11 cellular contexts compared by ENCODE assay signal in the genomic region with DNA sequence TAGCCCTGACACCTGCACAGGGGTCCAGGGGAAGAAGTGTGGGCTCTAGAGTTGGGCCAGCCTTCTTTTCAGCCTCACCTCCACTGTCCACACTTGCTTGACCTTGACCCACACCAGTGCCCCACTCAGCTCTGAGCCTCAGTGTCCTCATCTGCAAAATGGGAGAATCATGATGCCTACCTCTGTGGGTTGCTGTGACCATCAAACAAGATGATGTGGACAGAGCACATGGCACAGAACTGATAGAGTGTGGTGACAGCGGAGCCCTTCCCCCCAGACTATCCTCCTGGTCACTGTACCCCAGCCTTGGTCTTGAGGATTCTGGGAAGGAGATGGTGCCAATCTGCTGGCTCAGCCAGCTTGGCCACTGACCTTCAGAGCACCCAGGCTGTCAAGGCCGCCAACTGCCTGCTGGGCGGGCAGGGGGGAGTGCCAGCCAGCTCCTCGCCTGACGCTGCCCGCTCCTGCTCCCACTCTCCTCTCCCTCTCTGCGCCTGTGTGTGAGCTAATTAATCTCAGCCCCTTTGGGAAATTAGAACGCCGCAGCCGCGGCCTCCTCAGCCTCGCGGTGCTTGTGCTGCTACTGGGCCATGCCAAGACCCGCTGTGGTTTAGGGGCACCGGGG. TPM values are rescaled to one million over a fixed set of nuclear protein-coding genes. Genes with fewer than 3 reads are reported as not detected.
DNase-seq lines count a peak whose midpoint lies in the region; ATAC-seq and TF ChIP-seq lines count a peak whose summit lies in the region.
"Had no signal": no experiment of that assay in that cellular context is flagged by ENCODE, and none has a peak within 500 bp of the region (broad histone marks: within the 10 kb centered on the region; RNA-seq: fewer than 3 reads in every experiment).

No MANE protein-coding gene starts in this region.

- DNase-seq in thoracic aorta (ENCODE audit: low spot score), result no peak
- no peak for DNase-seq in NCI-H187 treated with DMSO at 0.1 percent for 48 hours (lab: John Stamatoyannopoulos, UW)
- DNase-seq in stimulated activated CD4-positive, alpha-beta T cell treated with anti-CD3 and anti-CD28 coated beads, Interleukin-2, amount 100 ng/mL, for 48 hours, result no peak
- no peak for DNase-seq in activated T-cell treated with anti-CD3 and anti-CD28 coated beads for 4 hours
- no peak for DNase-seq in mucosa of gallbladder (ENCODE audit: low spot score)
- DNase-seq: DMS79, islet precursor cell, T-helper 9 cell had no signal

- H3K36me3 ChIP-seq in OCI-LY1 (ENCODE audit: insufficient read depth, low read length), result peaks cover 13% of the 10 kb centered on the region; the same call in 1 of the 2 replicates
- no peaks in the 10 kb centered on the region for H3K36me3 ChIP-seq in ectodermal cell (ENCODE audit: control insufficient read depth, insufficient read depth, low read length)
- H3K36me3 ChIP-seq in muscle layer of duodenum (ENCODE audit: control insufficient read depth in 1 of 2, insufficient read depth in 2 of 2, low read length in 2 of 2), result no peaks in the 10 kb centered on the region
- no peaks in the 10 kb centered on the region for H3K36me3 ChIP-seq in thoracic aorta

- H3K27me3 ChIP-seq in OCI-LY1 (ENCODE audit: insufficient read depth, low read length), result no peaks in the 10 kb centered on the region
- no peaks in the 10 kb centered on the region for H3K27me3 ChIP-seq in ectodermal cell (ENCODE audit: control insufficient read depth, insufficient read depth, low read length, poor library complexity, severe bottlenecking)
- no peaks in the 10 kb centered on the region for H3K27me3 ChIP-seq in muscle layer of duodenum (ENCODE audit: low read depth, low read length)
- H3K27me3 ChIP-seq in thoracic aorta (replicated peaks; ENCODE audit: insufficient read depth), result no peaks in the 10 kb centered on the region

- H3K9me3 ChIP-seq in OCI-LY1 (ENCODE audit: low read length), result no peaks in the 10 kb centered on the region
- no peaks in the 10 kb centered on the region for H3K9me3 ChIP-seq in ectodermal cell (ENCODE audit: control insufficient read depth, low read length)
- no peaks in the 10 kb centered on the region for H3K9me3 ChIP-seq in muscle layer of duodenum (ENCODE audit: control insufficient read depth in 1 of 2, low read length in 2 of 2)
- no peaks in the 10 kb centered on the region for H3K9me3 ChIP-seq in thoracic aorta

- H3K9ac ChIP-seq in OCI-LY1 (ENCODE audit: low read length), result peak overlapping the region; percentile 22; the same call in 1 of the 2 replicates

- TF ChIP-seq CTCF in OCI-LY1 (IDR thresholded peaks at IDR 0.05; ENCODE audit: low read length) (no peak), thoracic aorta (IDR thresholded peaks at IDR 0.05) (no peak)

- ATAC-seq in thoracic aorta (ENCODE audit: insufficient number of reproducible peaks, low FRiP score, low read depth), result no peak

- WGBS in ectodermal cell, 2 experiments, result 95 to 96% methylated on average over 15 of the region's 15 CpGs

- no peak overlapping the region for H3K4me3 ChIP-seq in OCI-LY1 (ENCODE audit: low read depth, low read length, poor library complexity, severe bottlenecking)
- no peak overlapping the region for H3K4me3 ChIP-seq in ectodermal cell (ENCODE audit: insufficient read depth, low read depth, low read length)
- no peak overlapping the region for H3K4me3 ChIP-seq in muscle layer of duodenum (ENCODE audit: low read depth in 1 of 2, low read length in 2 of 2)
- peak overlapping the region; percentile 34 for H3K4me3 ChIP-seq in thoracic aorta

- no peak overlapping the region for H2AFZ ChIP-seq in OCI-LY1 (ENCODE audit: low read length)

- peak overlapping the region; percentile 97 for H3K27ac ChIP-seq in OCI-LY1 (ENCODE audit: low read depth, low read length, poor library complexity, severe bottlenecking)
- peak overlapping the region; percentile 8 for H3K27ac ChIP-seq in ectodermal cell (ENCODE audit: insufficient read depth, low read depth, low read length, poor library complexity, severe bottlenecking)
- peak overlapping the region; percentile 16 for H3K27ac ChIP-seq in muscle layer of duodenum (ENCODE audit: low read length)
- H3K27ac ChIP-seq in thoracic aorta, result peak overlapping the region; percentile 90 to 99

- H3K4me1 ChIP-seq in OCI-LY1 (ENCODE audit: insufficient read depth, low read length, severe bottlenecking) (peaks cover 99% of the 10 kb centered on the region), ectodermal cell (ENCODE audit: control insufficient read depth, insufficient read depth, low read length) (peaks cover 39% of the 10 kb centered on the region), muscle layer of duodenum (ENCODE audit: control insufficient read depth in 1 of 2, insufficient read depth in 2 of 2, low read length in 2 of 2) (peaks cover 54 to 60% of the 10 kb centered on the region in 2 donors), thoracic aorta (ENCODE audit: control insufficient read depth in 1 of 2, low read depth in 2 of 2) (peaks cover 62 to 89% of the 10 kb centered on the region in 2 donors)

- H3K9me2 ChIP-seq in OCI-LY1 (ENCODE audit: low read depth, low read length), result no peaks in the 10 kb centered on the region

- H4K20me1 ChIP-seq in OCI-LY1 (ENCODE audit: insufficient read depth, low read length), result no peaks in the 10 kb centered on the region

- peak overlapping the region; percentile 96; the same call in 1 of the 2 replicates for H3K4me2 ChIP-seq in OCI-LY1 (ENCODE audit: low read length)

- no peaks in the 10 kb centered on the region for H3F3A ChIP-seq in OCI-LY1 (ENCODE audit: insufficient read depth, low read length)

- peaks cover 23% of the 10 kb centered on the region for H3K79me2 ChIP-seq in OCI-LY1 (ENCODE audit: insufficient read depth, low read length)

RNA-seq across cellular contexts. Expression of a gene that starts 16.7 kb away (rescaled TPM):
- polyA plus RNA-seq in ectodermal cell (2013, experiment 1 of 4), result 45.6 TPM
- polyA plus RNA-seq in ectodermal cell (2013, experiment 2 of 4), result 46.4 TPM
- polyA plus RNA-seq in ectodermal cell (2013, experiment 3 of 4), result 36.6 TPM
- polyA plus RNA-seq in ectodermal cell (2013, experiment 4 of 4), result 37.7 TPM
- total RNA-seq in thoracic aorta, result 10 to 100 TPM; 58.5 to 62.5 TPM
- 71.7 TPM for total RNA-seq in mucosa of gallbladder

Comparison
In these comparisons a context has a peak if more than half of its experiments do, and no peak if none do; other contexts are left out.
1. H3K27ac ChIP-seq: peak in every context shown above with its lines; median percentile 97 in OCI-LY1; 94 in thoracic aorta; 16 in muscle layer of duodenum; 8 in ectodermal cell.